ENCODE assay signal across 1 cellular context in genomic region chr2:118088051-118089014, GRCh38.
TF ChIP-seq lines count a peak whose summit lies in the region.

INSIG2 (plus strand) TSS chr2:118088471; CDS start chr2:118096557, 8,086 bp downstream.

TF ChIP-seq in HepG2, 621 proteins besides CTCF, POLR2A, EP300 and RAD21 (continued from another document and continues in another):
- peak; percentile 88; the same call in 1 of the 2 replicates for TF ChIP-seq CENPBD1 (CRISPR knock-in tag; IDR thresholded peaks at IDR 0.05; ENCODE audit: borderline replicate concordance, low read depth)
- TF ChIP-seq MNT (IDR thresholded peaks at IDR 0.05): peak; percentile 74
- TF ChIP-seq RARG (CRISPR knock-in tag; IDR thresholded peaks at IDR 0.05; ENCODE audit: low read depth): no peak
- peak; percentile 94 for TF ChIP-seq ZNF350 (CRISPR knock-in tag; IDR thresholded peaks at IDR 0.05; ENCODE audit: borderline replicate concordance, low read depth)
- no peak for TF ChIP-seq ATAD3A (CRISPR knock-in tag; IDR thresholded peaks at IDR 0.05)
- no peak for TF ChIP-seq FOXA1 (IDR thresholded peaks at IDR 0.05)
- TF ChIP-seq FOXA1 (CRISPR knock-in tag; IDR thresholded peaks at IDR 0.05): peak; percentile 91
- TF ChIP-seq RXRA (CRISPR knock-in tag; IDR thresholded peaks at IDR 0.05): peak; percentile 52; the same call in 1 of the 2 replicates
- TF ChIP-seq TFDP2 (CRISPR knock-in tag; IDR thresholded peaks at IDR 0.05): peak; percentile 71
- peak; percentile 94 for TF ChIP-seq MXD4 (CRISPR knock-in tag; IDR thresholded peaks at IDR 0.05)
- no peak for TF ChIP-seq ZUFSP (CRISPR knock-in tag; IDR thresholded peaks at IDR 0.05; ENCODE audit: borderline replicate concordance)
- no peak; the same call in 1 of the 2 replicates for TF ChIP-seq ZNF468 (CRISPR knock-in tag; IDR thresholded peaks at IDR 0.05)
- TF ChIP-seq ZNF275 (CRISPR knock-in tag; IDR thresholded peaks at IDR 0.05; ENCODE audit: borderline replicate concordance): no peak
- peak; percentile 51; the same call in 1 of the 2 replicates for TF ChIP-seq KLF12 (CRISPR knock-in tag; IDR thresholded peaks at IDR 0.05; ENCODE audit: borderline replicate concordance)
- peak; percentile 78; the same call in 1 of the 2 replicates for TF ChIP-seq BCL6 (CRISPR knock-in tag; IDR thresholded peaks at IDR 0.05)
- peak; percentile 85 for TF ChIP-seq ZNF800 (CRISPR knock-in tag; IDR thresholded peaks at IDR 0.05)
- peak; percentile 41; the same call in 1 of the 2 replicates for TF ChIP-seq HNF4A (CRISPR knock-in tag; IDR thresholded peaks at IDR 0.05)
- TF ChIP-seq ZNF510 (CRISPR knock-in tag; IDR thresholded peaks at IDR 0.05; ENCODE audit: low read depth): no peak
- peak; percentile 98 for TF ChIP-seq ZNF501 (CRISPR knock-in tag; IDR thresholded peaks at IDR 0.05)
- peak; percentile 73; the same call in 1 of the 2 replicates for TF ChIP-seq ZNF580 (CRISPR knock-in tag; IDR thresholded peaks at IDR 0.05; ENCODE audit: borderline replicate concordance, low read depth)
- TF ChIP-seq USF2 (IDR thresholded peaks at IDR 0.05; ENCODE audit: low read depth, low read length): no peak
- no peak; the same call in 1 of the 2 replicates for TF ChIP-seq USF2 (CRISPR knock-in tag; IDR thresholded peaks at IDR 0.05; ENCODE audit: borderline replicate concordance)
- no peak for TF ChIP-seq NFIC (IDR thresholded peaks at IDR 0.05; ENCODE audit: low read length)
- no peak for TF ChIP-seq ZNF180 (CRISPR knock-in tag; IDR thresholded peaks at IDR 0.05; ENCODE audit: borderline replicate concordance, low read depth)
- no peak for TF ChIP-seq ZBTB46 (CRISPR knock-in tag; IDR thresholded peaks at IDR 0.05; ENCODE audit: borderline replicate concordance)
- TF ChIP-seq NCOA5 (CRISPR knock-in tag; IDR thresholded peaks at IDR 0.05): no peak
- peak; percentile 67; the same call in 1 of the 2 replicates for TF ChIP-seq ZBTB10 (CRISPR knock-in tag; IDR thresholded peaks at IDR 0.05; ENCODE audit: borderline replicate concordance)
- no peak; the same call in 1 of the 2 replicates for TF ChIP-seq ZNF333 (CRISPR knock-in tag; IDR thresholded peaks at IDR 0.05; ENCODE audit: borderline replicate concordance)
- TF ChIP-seq KDM5A (IDR thresholded peaks at IDR 0.05; ENCODE audit: borderline replicate concordance, low read length): peak; percentile 74
- peak; percentile 44; the same call in 1 of the 2 replicates for TF ChIP-seq NFKB2 (CRISPR knock-in tag; IDR thresholded peaks at IDR 0.05; ENCODE audit: borderline replicate concordance)
- peak; percentile 13; the same call in 1 of the 2 replicates for TF ChIP-seq ZNF414 (CRISPR knock-in tag; IDR thresholded peaks at IDR 0.05)
- no peak for TF ChIP-seq GPBP1L1 (CRISPR knock-in tag; IDR thresholded peaks at IDR 0.05)
- TF ChIP-seq ZBTB43 (CRISPR knock-in tag; conservative IDR thresholded peaks at IDR 0.05): peak; percentile 89
- no peak for TF ChIP-seq BHLHE40 (IDR thresholded peaks at IDR 0.05; ENCODE audit: low read length)
- peak; percentile 92; the same call in 1 of the 2 replicates for TF ChIP-seq ZNF788 (CRISPR knock-in tag; IDR thresholded peaks at IDR 0.05; ENCODE audit: borderline replicate concordance)
- no peak for TF ChIP-seq NFIB (CRISPR knock-in tag; IDR thresholded peaks at IDR 0.05; ENCODE audit: borderline replicate concordance)
- TF ChIP-seq HHEX (CRISPR knock-in tag; IDR thresholded peaks at IDR 0.05): no peak
